1 cellular context compared by ENCODE assay signal in genomic region chr4:122541996-122542395, GRCh38.
TF ChIP-seq lines count a peak whose summit lies in the region.

No MANE protein-coding gene starts in this region.

TF ChIP-seq in IMR-90, 13 proteins besides CTCF, POLR2A, EP300 and RAD21 (continued from another document):
- TF ChIP-seq ELK1 (IDR thresholded peaks at IDR 0.05; ENCODE audit: borderline replicate concordance, low read depth, low read length) (no peak), NFE2L2 (IDR thresholded peaks at IDR 0.05; ENCODE audit: low read depth, low read length) (no peak), USF2 (IDR thresholded peaks at IDR 0.05; ENCODE audit: low read depth, low read length) (no peak), RFX5 (IDR thresholded peaks at IDR 0.05; ENCODE audit: low read depth, low read length) (no peak)
